ENCODE assay signal across 26 cellular contexts in the genomic region with DNA sequence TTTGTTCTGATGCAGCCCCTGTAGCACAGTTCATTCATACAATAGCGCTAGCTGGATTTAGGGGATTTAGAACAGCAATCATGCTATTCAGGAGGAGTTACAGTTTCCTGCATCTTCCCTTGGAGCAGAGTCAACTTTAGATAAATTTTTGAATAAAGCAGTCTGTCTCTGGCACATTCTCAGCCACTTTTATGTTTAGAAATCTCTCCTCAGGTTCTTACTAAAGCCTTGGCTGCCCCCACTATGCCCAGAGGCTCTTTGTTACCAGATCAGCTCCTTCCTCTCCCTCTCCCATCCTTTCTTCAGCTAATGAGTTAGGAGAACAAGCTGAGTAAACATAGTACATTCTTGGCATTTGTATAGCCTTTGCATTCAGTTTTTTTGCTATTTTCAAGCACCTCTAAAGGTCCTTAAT. TPM values are rescaled to one million over a fixed set of nuclear protein-coding genes. Genes with fewer than 3 reads are reported as not detected.
DNase-seq lines count a peak whose midpoint lies in the region; ATAC-seq and TF ChIP-seq lines count a peak whose summit lies in the region.
"Had no signal": no experiment of that assay in that cellular context is flagged by ENCODE, and none has a peak within 500 bp of the region (broad histone marks: within the 10 kb centered on the region; RNA-seq: fewer than 3 reads in every experiment).

No MANE protein-coding gene starts in this region.

- no peak for TF ChIP-seq POLR2A in suprapubic skin (IDR thresholded peaks at IDR 0.05)
- no peak for TF ChIP-seq POLR2A in ovary (IDR thresholded peaks at IDR 0.05)

- no peak for TF ChIP-seq EP300 in suprapubic skin (IDR thresholded peaks at IDR 0.05)
- TF ChIP-seq EP300 in ovary (IDR thresholded peaks at IDR 0.05): no peak

- peak; percentile 66 for ATAC-seq in lung (ENCODE audit: insufficient read depth, low FRiP score)
- ATAC-seq in GM19463 (IDR thresholded peaks at IDR 0.05; ENCODE audit: unreplicated experiment): no peak
- ATAC-seq: activated T-cell treated with anti-CD3 and anti-CD28 coated beads, Interleukin-2, amount 50 U/mL, for 4 hours; naive thymus-derived CD4-positive, alpha-beta T cell; psoas muscle had no signal

- TF ChIP-seq CTCF in lung (IDR thresholded peaks at IDR 0.05; ENCODE audit: control extremely low read depth, extremely low read depth): no peak
- TF ChIP-seq CTCF in suprapubic skin (IDR thresholded peaks at IDR 0.05): no peak
- no peak for TF ChIP-seq CTCF in ovary (IDR thresholded peaks at IDR 0.05)

- no peaks in the 10 kb centered on the region for H3K27me3 ChIP-seq in lung (ENCODE audit: control insufficient read depth, insufficient read depth)
- H3K27me3 ChIP-seq in suprapubic skin: peaks cover 7% of the 10 kb centered on the region
- H3K27me3 ChIP-seq in ovary: no peaks in the 10 kb centered on the region
- H3K27me3 ChIP-seq: SJCRH30, uterus had no signal

- H3K9me3 ChIP-seq in lung (ENCODE audit: control insufficient read depth in 2 of 2, insufficient read depth in 1 of 2, low read length in 1 of 2): no peaks in the 10 kb centered on the region
- no peaks in the 10 kb centered on the region for H3K9me3 ChIP-seq in suprapubic skin
- no peaks in the 10 kb centered on the region for H3K9me3 ChIP-seq in ovary
- H3K9me3 ChIP-seq: psoas muscle, SJCRH30, uterus had no signal

- no peak overlapping the region for H3K4me3 ChIP-seq in lung
- no peak overlapping the region for H3K4me3 ChIP-seq in suprapubic skin
- no peak overlapping the region for H3K4me3 ChIP-seq in ovary
- H3K4me3 ChIP-seq: psoas muscle, SJCRH30, uterus had no signal

- intact Hi-C loops in ovary (cut with DNase I): no loop called here

- DNase-seq in A172 (ENCODE audit: low spot score) (peak; percentile 31), M059J (ENCODE audit: low read depth) (peak; percentile 61), astrocyte of the hippocampus (ENCODE audit: low read depth, low spot score) (peak; percentile 27), lung (ENCODE audit: low spot score) (no peak), suprapubic skin (ENCODE audit: low spot score in 2 of 2) (no peak), glomerular visceral epithelial cell (ENCODE audit: extremely low spot score) (no peak), ovary (no peak)
- DNase-seq: activated CD4-positive, CD25-positive, alpha-beta regulatory T cell; activated naive CD4-positive, alpha-beta T cell treated with anti-CD3 and anti-CD28 coated beads, Interleukin-2, amount 10 ng/mL, durations not matched to agents 7 days and 5 days; activated T-cell treated with anti-CD3 and anti-CD28 coated beads, Interleukin-2, amount 50 U/mL, for 4 hours; DMS153; hypothalamus; naive thymus-derived CD4-positive, alpha-beta T cell; NCI-H1092; NCI-H748 treated with DMSO at 0.1 percent for 48 hours; psoas muscle; small intestine; stimulated activated CD4-positive, alpha-beta T cell treated with anti-CD3 and anti-CD28 coated beads, Interleukin-4, amount 100 ng/mL, for 4 hours; T-helper 2 cell; uterus had no signal

- no peaks in the 10 kb centered on the region for H3K36me3 ChIP-seq in lung (ENCODE audit: control insufficient read depth in 2 of 2, insufficient read depth in 2 of 2, low read length in 2 of 2)
- H3K36me3 ChIP-seq in suprapubic skin: no peaks in the 10 kb centered on the region
- no peaks in the 10 kb centered on the region for H3K36me3 ChIP-seq in ovary
- H3K36me3 ChIP-seq: SJCRH30, uterus had no signal

- no peak overlapping the region for H3K27ac ChIP-seq in lung (ENCODE audit: low read depth in 1 of 2, low read length in 1 of 2)
- no peak overlapping the region for H3K27ac ChIP-seq in suprapubic skin
- H3K27ac ChIP-seq in ovary: no peak overlapping the region
- H3K27ac ChIP-seq: C4-2B, KMS-11, psoas muscle, SJCRH30, uterus had no signal

- WGBS in lung, 2 donors: 72 to 81% methylated on average over 1 of the region's 1 CpG
- 23% methylated on average over 1 of the region's 1 CpG for WGBS in suprapubic skin
- 10 to 24% (median 17%) methylated on average over 1 of the region's 1 CpG for WGBS in ovary, 3 donors

- no peaks in the 10 kb centered on the region for H3K4me1 ChIP-seq in lung (ENCODE audit: control insufficient read depth in 2 of 2, insufficient read depth in 2 of 2, low read length in 2 of 2)
- H3K4me1 ChIP-seq in suprapubic skin: peaks cover 4% of the 10 kb centered on the region
- peaks cover 1% of the 10 kb centered on the region for H3K4me1 ChIP-seq in ovary (ENCODE audit: insufficient read depth)
- H3K4me1 ChIP-seq: psoas muscle, uterus had no signal

RNA-seq across cellular contexts. Expression of a gene that starts 17.0 kb away (rescaled TPM):
- total RNA-seq in A172 (2014; rRNA removed; shearing (Covaris generic)): 56.0 and 62.8 TPM in 2 replicates
- total RNA-seq in M059J (2014; rRNA removed; shearing (Covaris generic)): 35.5 and 40.6 TPM in 2 replicates
- 10 to 100 TPM; 17.9 to 26.1 TPM for total RNA-seq in lung
- 10 to 100 TPM; 20.0 to 21.8 TPM for polyA plus RNA-seq in lung
- 10 to 100 TPM; 16.8 to 51.8 (median 34.1) TPM for total RNA-seq in suprapubic skin
- total RNA-seq in ovary: 10 to 100 TPM; 21.1 to 27.9 (median 24.8) TPM
- 10 to 100 TPM; 37.3 to 49.3 TPM for polyA plus RNA-seq in ovary

RNA-seq across cellular contexts. Expression of a gene that starts 40.4 kb away (rescaled TPM):
- not detected in 2 replicates for total RNA-seq in A172 (2014; rRNA removed; shearing (Covaris generic))
- total RNA-seq in M059J (2014; rRNA removed; shearing (Covaris generic)): not detected in 2 replicates
- total RNA-seq in lung: not detected
- not detected for polyA plus RNA-seq in lung
- total RNA-seq in suprapubic skin: 1 to 10 TPM in 2 of 4 donors, under 1 TPM in 1, not detected in 1; 0.89 to 1.5 (median 1.5) TPM
- total RNA-seq in ovary: not detected
- not detected for polyA plus RNA-seq in ovary
- total RNA-seq: activated T-cell treated with anti-CD3 and anti-CD28 coated beads, Interleukin-2, amount 50 U/mL, for 4 hours; astrocyte; uterus had no signal
- polyA plus RNA-seq: keratinocyte; naive thymus-derived CD4-positive, alpha-beta T cell had no signal

Comparison
In these comparisons a context has a peak if more than half of its experiments do, and no peak if none do; other contexts are left out.
1. DNase-seq: peak in A172 (single experiment), M059J (single experiment) and astrocyte of the hippocampus (single experiment); none in lung (single experiment), suprapubic skin (0 of 2), glomerular visceral epithelial cell (single experiment) and ovary (0 of 5).